ENCODE assay signal across 1 cellular context in the genomic region with DNA sequence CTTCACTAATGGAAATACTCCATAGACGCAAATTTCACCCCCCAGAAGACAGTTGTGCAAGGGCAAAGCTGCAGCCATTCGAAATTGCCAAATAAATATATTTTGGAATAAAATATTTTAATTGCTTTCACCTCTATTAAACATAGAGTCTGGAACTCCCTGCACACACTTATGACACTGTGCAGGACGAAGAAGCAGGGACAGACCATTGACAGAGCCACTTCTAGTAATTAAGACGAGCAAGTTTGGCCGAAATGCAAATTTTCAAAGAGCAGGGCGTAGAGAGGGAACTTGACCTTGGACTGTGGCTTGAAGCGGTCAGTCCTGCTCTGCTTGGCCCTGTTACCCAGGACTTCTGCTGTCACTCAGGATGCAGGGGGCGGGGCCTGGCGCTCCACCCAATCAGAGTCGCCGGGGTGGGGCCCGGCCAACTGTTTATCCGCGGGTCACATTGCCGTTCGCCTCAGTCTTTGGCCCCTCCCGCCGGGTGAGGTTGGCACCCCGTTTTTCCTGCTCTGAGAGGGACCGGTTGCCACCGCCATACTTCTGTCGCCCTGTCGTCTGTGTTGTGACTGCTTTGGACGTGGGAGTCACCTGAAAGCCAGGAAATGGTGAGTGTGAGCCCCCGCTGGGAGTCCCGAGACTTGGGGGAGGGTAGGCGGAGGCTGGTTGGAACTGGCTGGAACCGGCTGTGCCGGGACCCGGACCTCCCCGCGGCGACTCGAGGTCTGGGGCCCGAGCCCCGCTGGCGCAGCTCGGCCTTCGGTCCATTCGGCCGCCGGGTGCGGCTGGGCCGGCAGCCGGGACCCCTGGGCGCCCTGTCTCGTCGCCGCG.
TF ChIP-seq lines count a peak whose summit lies in the region.

TSS of gene ZNF844 (plus strand) at position 466 of the 834 bp plus-strand sequence. CDS start at position 609, 143 bp downstream.

TF ChIP-seq in IMR-90, 13 proteins besides CTCF, POLR2A, EP300 and RAD21:
- TF ChIP-seq CHD1 (IDR thresholded peaks at IDR 0.05; ENCODE audit: low read depth, low read length), result 0 out of 2 replicates have a peak, but pooled peaks have one; percentile 56
- TF ChIP-seq MXI1 (IDR thresholded peaks at IDR 0.05; ENCODE audit: borderline replicate concordance, low read depth, low read length), result no peak
- TF ChIP-seq RFX5 (IDR thresholded peaks at IDR 0.05; ENCODE audit: low read depth, low read length), result no peak
- TF ChIP-seq MAZ (IDR thresholded peaks at IDR 0.05; ENCODE audit: borderline replicate concordance, low read depth, low read length), result peak; percentile 69; the same call in 1 of the 2 replicates
- no peak for TF ChIP-seq RCOR1 (IDR thresholded peaks at IDR 0.05; ENCODE audit: insufficient replicate concordance, low read length)
- peak; percentile 36; the same call in 1 of the 2 replicates for TF ChIP-seq USF2 (IDR thresholded peaks at IDR 0.05; ENCODE audit: low read depth, low read length)
- peak; percentile 12; the same call in 1 of the 2 replicates for TF ChIP-seq BHLHE40 (IDR thresholded peaks at IDR 0.05; ENCODE audit: low read depth, low read length)
